9 cellular contexts compared by ENCODE assay signal in genomic region chr10:21732067-21732772, GRCh38.
DNase-seq lines count a peak whose midpoint lies in the region; ATAC-seq and TF ChIP-seq lines count a peak whose summit lies in the region.
"Had no signal": no experiment of that assay in that cellular context is flagged by ENCODE, and none has a peak within 500 bp of the region (broad histone marks: within the 10 kb centered on the region; RNA-seq: fewer than 3 reads in every experiment).

No MANE protein-coding gene starts in this region.

- H3K36me3 Mint-ChIP-seq in HFFc6 (ENCODE audit: low read depth) (peaks cover 26% of the 10 kb centered on the region), nephron progenitor cell (ENCODE audit: low read depth) (peaks cover 52% of the 10 kb centered on the region)
- H3K36me3 Mint-ChIP-seq in activated CD4-positive, alpha-beta T cell treated with anti-CD3 and anti-CD28 coated beads, Interleukin-2, amount 10 ng/mL, durations not matched to agents 7 days and 5 days (ENCODE audit: low read depth): peaks cover 47% of the 10 kb centered on the region

- no peak overlapping the region for H3K4me3 Mint-ChIP-seq in HFFc6
- H3K4me3 Mint-ChIP-seq in activated CD4-positive, alpha-beta T cell treated with anti-CD3 and anti-CD28 coated beads, Interleukin-2, amount 10 ng/mL, durations not matched to agents 7 days and 5 days: no peak overlapping the region
- no peak overlapping the region for H3K4me3 Mint-ChIP-seq in nephron progenitor cell

- peaks cover 34% of the 10 kb centered on the region for H3K4me1 Mint-ChIP-seq in HFFc6 (ENCODE audit: low read depth)
- H3K4me1 Mint-ChIP-seq in activated CD4-positive, alpha-beta T cell treated with anti-CD3 and anti-CD28 coated beads, Interleukin-2, amount 10 ng/mL, durations not matched to agents 7 days and 5 days: peaks cover 43% of the 10 kb centered on the region
- H3K4me1 Mint-ChIP-seq in nephron progenitor cell: peaks cover 31% of the 10 kb centered on the region

- CTCF ChIA-PET in activated CD4-positive, alpha-beta T cell treated with anti-CD3 and anti-CD28 coated beads, Interleukin-2, amount 10 ng/mL, durations not matched to agents 7 days and 5 days (lab: Charles Lee): interaction anchor here (0.6 to 1.6 kb wide), 7 partner anchors 12 to 1262 kb away, joined by 3 to 6 read pairs (median 3); no protein-coding TSS in a partner anchor

- no peaks in the 10 kb centered on the region for H3K9me3 Mint-ChIP-seq in HFFc6
- H3K9me3 Mint-ChIP-seq in activated CD4-positive, alpha-beta T cell treated with anti-CD3 and anti-CD28 coated beads, Interleukin-2, amount 10 ng/mL, durations not matched to agents 7 days and 5 days: no peaks in the 10 kb centered on the region
- H3K9me3 Mint-ChIP-seq in nephron progenitor cell: no peaks in the 10 kb centered on the region

- H3K27me3 Mint-ChIP-seq in HFFc6 (ENCODE audit: insufficient read depth): peaks cover 4% of the 10 kb centered on the region
- no peaks in the 10 kb centered on the region for H3K27me3 Mint-ChIP-seq in activated CD4-positive, alpha-beta T cell treated with anti-CD3 and anti-CD28 coated beads, Interleukin-2, amount 10 ng/mL, durations not matched to agents 7 days and 5 days
- peaks cover 3% of the 10 kb centered on the region for H3K27me3 Mint-ChIP-seq in nephron progenitor cell (ENCODE audit: low read depth, poor library complexity)

- no peak for ATAC-seq in GM21515 (IDR thresholded peaks at IDR 0.05; ENCODE audit: unreplicated experiment)

- POLR2A ChIA-PET in activated CD4-positive, alpha-beta T cell treated with anti-CD3 and anti-CD28 coated beads, Interleukin-2, amount 10 ng/mL, durations not matched to agents 7 days and 5 days (lab: Charles Lee): no interaction called here

- TF ChIP-seq CTCF in HFFc6 (IDR thresholded peaks at IDR 0.05) (peak; percentile 94), fibroblast of the aortic adventitia (IDR thresholded peaks at IDR 0.05; ENCODE audit: insufficient read depth, low read length) (peak; percentile 87), nephron progenitor cell (IDR thresholded peaks at IDR 0.05) (peak; percentile 91)

- H3K4me3 ChIP-seq in fibroblast of the aortic adventitia (ENCODE audit: low read depth, low read length): no peak overlapping the region
- H3K4me3 ChIP-seq: skin epidermis had no signal

- peak in 4 of 6 experiments; percentile 14 to 20 (median 17) for DNase-seq in stimulated activated naive CD4-positive, alpha-beta T cell (lab: John Stamatoyannopoulos, UW)
- DNase-seq in stimulated activated naive CD4-positive, alpha-beta T cell treated with Interleukin-2 at 50 U/mL for 16 hours (lab: John Stamatoyannopoulos, UW): no peak
- peak; percentile 67 for DNase-seq in HFFc6
- peak; percentile 56 for DNase-seq in NCI-H1048 (lab: John Stamatoyannopoulos, UW)
- DNase-seq in activated CD4-positive, alpha-beta T cell treated with anti-CD3 and anti-CD28 coated beads, Interleukin-2, amount 10 ng/mL, durations not matched to agents 7 days and 5 days: peak; percentile 58
- DNase-seq in fibroblast of the aortic adventitia (ENCODE audit: low read depth): peak; percentile 74
- DNase-seq in nephron progenitor cell: peak; percentile 74

- H3K27ac Mint-ChIP-seq in HFFc6: no peak overlapping the region
- peak overlapping the region; percentile 34 for H3K27ac Mint-ChIP-seq in activated CD4-positive, alpha-beta T cell treated with anti-CD3 and anti-CD28 coated beads, Interleukin-2, amount 10 ng/mL, durations not matched to agents 7 days and 5 days
- no peak overlapping the region for H3K27ac Mint-ChIP-seq in nephron progenitor cell
